1 cellular context compared by ENCODE assay signal in genomic region chr6:113539202-113539601, GRCh38.
TF ChIP-seq lines count a peak whose summit lies in the region.

No MANE protein-coding gene starts in this region.

TF ChIP-seq in SK-N-SH, 30 proteins besides CTCF, POLR2A, EP300 and RAD21 (continued from another document):
- TF ChIP-seq REST (IDR thresholded peaks at IDR 0.05; ENCODE audit: low read depth, low read length) (no peak), NRF1 (IDR thresholded peaks at IDR 0.05; ENCODE audit: low read depth, low read length) (no peak), POLR2AphosphoS5 (IDR thresholded peaks at IDR 0.05; ENCODE audit: low read depth, low read length) (no peak), FOSL2 (IDR thresholded peaks at IDR 0.05; ENCODE audit: borderline replicate concordance, low read depth) (no peak), JUND (IDR thresholded peaks at IDR 0.05) (no peak), SIN3A (IDR thresholded peaks at IDR 0.05; ENCODE audit: borderline replicate concordance, low read depth, low read length) (no peak), USF2 (IDR thresholded peaks at IDR 0.05; ENCODE audit: borderline replicate concordance, low read depth, low read length) (no peak), MAX (IDR thresholded peaks at IDR 0.05; ENCODE audit: low read depth) (no peak), GATA2 (CRISPR knock-in tag; IDR thresholded peaks at IDR 0.05) (no peak), PBX3 (IDR thresholded peaks at IDR 0.05) (no peak), GABPA (IDR thresholded peaks at IDR 0.05; ENCODE audit: low read depth) (no peak), RFX5 (IDR thresholded peaks at IDR 0.05; ENCODE audit: low read length) (no peak), NFIC (IDR thresholded peaks at IDR 0.05; ENCODE audit: borderline replicate concordance) (no peak)
- TF ChIP-seq, protein P1, sequence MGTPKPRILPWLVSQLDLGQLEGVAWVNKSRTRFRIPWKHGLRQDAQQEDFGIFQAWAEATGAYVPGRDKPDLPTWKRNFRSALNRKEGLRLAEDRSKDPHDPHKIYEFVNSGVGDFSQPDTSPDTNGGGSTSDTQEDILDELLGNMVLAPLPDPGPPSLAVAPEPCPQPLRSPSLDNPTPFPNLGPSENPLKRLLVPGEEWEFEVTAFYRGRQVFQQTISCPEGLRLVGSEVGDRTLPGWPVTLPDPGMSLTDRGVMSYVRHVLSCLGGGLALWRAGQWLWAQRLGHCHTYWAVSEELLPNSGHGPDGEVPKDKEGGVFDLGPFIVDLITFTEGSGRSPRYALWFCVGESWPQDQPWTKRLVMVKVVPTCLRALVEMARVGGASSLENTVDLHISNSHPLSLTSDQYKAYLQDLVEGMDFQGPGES (IDR thresholded peaks at IDR 0.05; ENCODE audit: low read depth, low read length) = no peak
TF ChIP-seq in SK-N-SH: peak in this region for 0.
